14 cellular contexts compared by ENCODE assay signal in the genomic region with DNA sequence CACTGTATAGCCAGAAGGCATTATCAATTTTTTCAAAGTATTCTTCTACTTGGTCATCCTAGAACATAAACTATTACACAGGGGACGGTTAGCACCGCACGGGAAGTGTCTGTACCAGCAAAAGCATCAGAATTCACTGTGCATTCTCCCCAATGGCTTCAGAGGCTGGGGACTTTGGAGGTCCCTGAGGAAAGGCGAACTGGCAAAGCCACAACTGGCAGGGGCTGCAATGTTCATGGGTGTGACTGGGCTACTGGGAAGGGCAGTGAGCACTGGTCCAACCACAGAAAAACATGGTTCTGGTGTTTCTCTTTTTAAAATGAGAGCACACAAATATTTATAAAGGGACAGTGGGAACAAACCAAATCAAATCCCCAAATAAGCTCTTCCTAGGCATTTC.
A peak's percentile ranks its signal among the peaks of the same experiment; 100 is the strongest.
DNase-seq lines count a peak whose midpoint lies in the region; ATAC-seq and TF ChIP-seq lines count a peak whose summit lies in the region.
"Had no signal": no experiment of that assay in that cellular context is flagged by ENCODE, and none has a peak within 500 bp of the region (broad histone marks: within the 10 kb centered on the region; RNA-seq: fewer than 3 reads in every experiment).

No MANE protein-coding gene starts in this region.

- no peaks in the 10 kb centered on the region for H3K9me3 ChIP-seq in ascending aorta

- no peak for DNase-seq in activated CD8-positive, alpha-beta T cell treated with anti-CD3 and anti-CD28 coated beads for 36 hours
- no peak for DNase-seq in activated CD8-positive, alpha-beta T cell treated with anti-CD3 and anti-CD28 coated beads, Interleukin-2, amount 10 ng/mL, durations not matched to agents 7 days and 5 days
- DNase-seq in WTC11 (ENCODE audit: low spot score) (no peak), endothelial cell (ENCODE audit: low spot score) (no peak), osteocyte (ENCODE audit: extremely low spot score, unreplicated experiment) (no peak), ascending aorta (ENCODE audit: low spot score in 2 of 2) (no peak)
- DNase-seq: C1 segment of cervical spinal cord; Calu3; CD4-positive, alpha-beta T cell; DMS 273 treated with DMSO at 0.1 percent for 48 hours; GM23248; H9 had no signal

- no peaks in the 10 kb centered on the region for H3K27me3 ChIP-seq in ascending aorta

- intact Hi-C loops in activated CD8-positive, alpha-beta T cell treated with anti-CD3 and anti-CD28 coated beads for 36 hours (cut with micrococcal nuclease) = no loop called here
- intact Hi-C loops in ascending aorta (cut with DNase I) = no loop called here

- no peak overlapping the region for H3K4me3 ChIP-seq in ascending aorta
- H3K4me3 ChIP-seq: GM23248 had no signal

- CTCF ChIA-PET in activated CD8-positive, alpha-beta T cell treated with anti-CD3 and anti-CD28 coated beads for 36 hours (lab: Charles Lee) = no interaction called here
- CTCF ChIA-PET in activated CD8-positive, alpha-beta T cell treated with anti-CD3 and anti-CD28 coated beads, Interleukin-2, amount 10 ng/mL, durations not matched to agents 7 days and 5 days (lab: Charles Lee) = interaction anchor here (0.7 kb wide), 1 partner anchor 20 kb away, joined by 3 read pairs; no protein-coding TSS in a partner anchor
- CTCF ChIA-PET in WTC11 (lab: Charles Lee) = no interaction called here

- no peak for ATAC-seq in activated CD8-positive, alpha-beta T cell treated with anti-CD3 and anti-CD28 coated beads for 36 hours
- ATAC-seq in activated CD8-positive, alpha-beta T cell treated with anti-CD3 and anti-CD28 coated beads, Interleukin-2, amount 10 ng/mL, durations not matched to agents 7 days and 5 days = no peak
- ATAC-seq in WTC11 (no peak), GM21825 (IDR thresholded peaks at IDR 0.05; ENCODE audit: unreplicated experiment) (no peak)

- no peak overlapping the region for H3K4me3 Mint-ChIP-seq in activated CD8-positive, alpha-beta T cell treated with anti-CD3 and anti-CD28 coated beads for 36 hours
- no peak overlapping the region for H3K4me3 Mint-ChIP-seq in activated CD8-positive, alpha-beta T cell treated with anti-CD3 and anti-CD28 coated beads, Interleukin-2, amount 10 ng/mL, durations not matched to agents 7 days and 5 days
- no peak overlapping the region for H3K4me3 Mint-ChIP-seq in WTC11
- H3K4me3 Mint-ChIP-seq in endothelial cell (ENCODE audit: unreplicated experiment) = peak overlapping the region; percentile 26
- H3K4me3 Mint-ChIP-seq in osteocyte (ENCODE audit: unreplicated experiment) = no peak overlapping the region
- H3K4me3 Mint-ChIP-seq: B cell; CD4-positive, alpha-beta T cell; H9 had no signal

- H3K4me1 ChIP-seq in ascending aorta = no peaks in the 10 kb centered on the region

- H3K36me3 ChIP-seq in ascending aorta = peaks cover 29 to 51% of the 10 kb centered on the region in 2 donors

- peak overlapping the region; percentile 7 for H3K27ac Mint-ChIP-seq in activated CD8-positive, alpha-beta T cell treated with anti-CD3 and anti-CD28 coated beads for 36 hours
- no peak overlapping the region for H3K27ac Mint-ChIP-seq in activated CD8-positive, alpha-beta T cell treated with anti-CD3 and anti-CD28 coated beads, Interleukin-2, amount 10 ng/mL, durations not matched to agents 7 days and 5 days
- H3K27ac Mint-ChIP-seq in WTC11 (peak overlapping the region; percentile 73), endothelial cell (ENCODE audit: unreplicated experiment) (no peak overlapping the region), osteocyte (ENCODE audit: unreplicated experiment) (peak overlapping the region; percentile 9)
- H3K27ac Mint-ChIP-seq: B cell; CD4-positive, alpha-beta T cell had no signal

- POLR2A ChIA-PET in activated CD8-positive, alpha-beta T cell treated with anti-CD3 and anti-CD28 coated beads for 36 hours (lab: Charles Lee) = interaction anchor here (0.6 kb wide), 1 partner anchor 17 kb away, joined by 3 read pairs; no protein-coding TSS in a partner anchor
- POLR2A ChIA-PET in activated CD8-positive, alpha-beta T cell treated with anti-CD3 and anti-CD28 coated beads, Interleukin-2, amount 10 ng/mL, durations not matched to agents 7 days and 5 days (lab: Charles Lee) = no interaction called here
- POLR2A ChIA-PET in WTC11 (lab: Charles Lee) = no interaction called here

- H3K27ac ChIP-seq in ascending aorta = no peak overlapping the region
- H3K27ac ChIP-seq: GM23248 had no signal

- no peak for TF ChIP-seq CTCF in activated CD8-positive, alpha-beta T cell treated with anti-CD3 and anti-CD28 coated beads for 36 hours (IDR thresholded peaks at IDR 0.05)
- TF ChIP-seq CTCF in WTC11 (IDR thresholded peaks at IDR 0.05) = no peak
- no peak for TF ChIP-seq CTCF in endothelial cell (IDR thresholded peaks at IDR 0.05; ENCODE audit: unreplicated experiment)
- no peak for TF ChIP-seq CTCF in osteocyte (IDR thresholded peaks at IDR 0.05)
- TF ChIP-seq CTCF in ascending aorta (IDR thresholded peaks at IDR 0.05) = no peak

- H3K36me3 Mint-ChIP-seq in activated CD8-positive, alpha-beta T cell treated with anti-CD3 and anti-CD28 coated beads for 36 hours (ENCODE audit: low read depth) = peaks cover 86% of the 10 kb centered on the region
- peaks cover 80% of the 10 kb centered on the region for H3K36me3 Mint-ChIP-seq in activated CD8-positive, alpha-beta T cell treated with anti-CD3 and anti-CD28 coated beads, Interleukin-2, amount 10 ng/mL, durations not matched to agents 7 days and 5 days (ENCODE audit: low read depth)
- H3K36me3 Mint-ChIP-seq in WTC11 (peaks cover 78% of the 10 kb centered on the region), endothelial cell (ENCODE audit: low read depth, unreplicated experiment) (peaks cover 61% of the 10 kb centered on the region), osteocyte (ENCODE audit: unreplicated experiment) (peaks cover 67% of the 10 kb centered on the region)

- no peaks in the 10 kb centered on the region for H3K9me3 Mint-ChIP-seq in activated CD8-positive, alpha-beta T cell treated with anti-CD3 and anti-CD28 coated beads for 36 hours
- H3K9me3 Mint-ChIP-seq in activated CD8-positive, alpha-beta T cell treated with anti-CD3 and anti-CD28 coated beads, Interleukin-2, amount 10 ng/mL, durations not matched to agents 7 days and 5 days (ENCODE audit: insufficient read depth) = peaks cover 16% of the 10 kb centered on the region
- no peaks in the 10 kb centered on the region for H3K9me3 Mint-ChIP-seq in WTC11
- H3K9me3 Mint-ChIP-seq in endothelial cell (ENCODE audit: unreplicated experiment) = no peaks in the 10 kb centered on the region
- H3K9me3 Mint-ChIP-seq in osteocyte (ENCODE audit: unreplicated experiment) = peaks cover 8% of the 10 kb centered on the region
- H3K9me3 Mint-ChIP-seq: CD4-positive, alpha-beta T cell; H9 had no signal

- H3K4me1 Mint-ChIP-seq in activated CD8-positive, alpha-beta T cell treated with anti-CD3 and anti-CD28 coated beads for 36 hours (ENCODE audit: low read depth) = peaks cover 29% of the 10 kb centered on the region
- H3K4me1 Mint-ChIP-seq in activated CD8-positive, alpha-beta T cell treated with anti-CD3 and anti-CD28 coated beads, Interleukin-2, amount 10 ng/mL, durations not matched to agents 7 days and 5 days (ENCODE audit: low read depth) = peaks cover 15% of the 10 kb centered on the region
- H3K4me1 Mint-ChIP-seq in WTC11 = peaks cover 6% of the 10 kb centered on the region; the same call in 1 of the 2 replicates
- H3K4me1 Mint-ChIP-seq in endothelial cell (ENCODE audit: unreplicated experiment) = peaks cover 10% of the 10 kb centered on the region
- peaks cover 13% of the 10 kb centered on the region for H3K4me1 Mint-ChIP-seq in osteocyte (ENCODE audit: unreplicated experiment)
- H3K4me1 Mint-ChIP-seq: B cell had no signal

- H3K27me3 Mint-ChIP-seq in activated CD8-positive, alpha-beta T cell treated with anti-CD3 and anti-CD28 coated beads for 36 hours = no peaks in the 10 kb centered on the region
- no peaks in the 10 kb centered on the region for H3K27me3 Mint-ChIP-seq in activated CD8-positive, alpha-beta T cell treated with anti-CD3 and anti-CD28 coated beads, Interleukin-2, amount 10 ng/mL, durations not matched to agents 7 days and 5 days (ENCODE audit: low read depth)
- no peaks in the 10 kb centered on the region for H3K27me3 Mint-ChIP-seq in WTC11 (ENCODE audit: low read depth)
- peaks cover 11% of the 10 kb centered on the region for H3K27me3 Mint-ChIP-seq in endothelial cell (ENCODE audit: unreplicated experiment)
- no peaks in the 10 kb centered on the region for H3K27me3 Mint-ChIP-seq in osteocyte (ENCODE audit: unreplicated experiment)
- H3K27me3 Mint-ChIP-seq: B cell; CD4-positive, alpha-beta T cell had no signal

TF ChIP-seq in WTC11, 78 proteins besides CTCF, POLR2A, EP300 and RAD21:
- TF ChIP-seq ESRRA (CRISPR knock-in tag; IDR thresholded peaks at IDR 0.05; ENCODE audit: borderline replicate concordance) (no peak), NFATC4 (CRISPR knock-in tag; IDR thresholded peaks at IDR 0.05) (no peak), ETV6 (CRISPR knock-in tag; IDR thresholded peaks at IDR 0.05) (no peak)

Comparison
In these comparisons a context has a peak if more than half of its experiments do, and no peak if none do; other contexts are left out.
1. H3K27ac Mint-ChIP-seq: peak in activated CD8-positive, alpha-beta T cell treated with anti-CD3 and anti-CD28 coated beads for 36 hours (single experiment), WTC11 (single experiment) and osteocyte (single experiment); none in activated CD8-positive, alpha-beta T cell treated with anti-CD3 and anti-CD28 coated beads, Interleukin-2, amount 10 ng/mL, durations not matched to agents 7 days and 5 days (single experiment) and endothelial cell (single experiment).